In the genomic region with DNA sequence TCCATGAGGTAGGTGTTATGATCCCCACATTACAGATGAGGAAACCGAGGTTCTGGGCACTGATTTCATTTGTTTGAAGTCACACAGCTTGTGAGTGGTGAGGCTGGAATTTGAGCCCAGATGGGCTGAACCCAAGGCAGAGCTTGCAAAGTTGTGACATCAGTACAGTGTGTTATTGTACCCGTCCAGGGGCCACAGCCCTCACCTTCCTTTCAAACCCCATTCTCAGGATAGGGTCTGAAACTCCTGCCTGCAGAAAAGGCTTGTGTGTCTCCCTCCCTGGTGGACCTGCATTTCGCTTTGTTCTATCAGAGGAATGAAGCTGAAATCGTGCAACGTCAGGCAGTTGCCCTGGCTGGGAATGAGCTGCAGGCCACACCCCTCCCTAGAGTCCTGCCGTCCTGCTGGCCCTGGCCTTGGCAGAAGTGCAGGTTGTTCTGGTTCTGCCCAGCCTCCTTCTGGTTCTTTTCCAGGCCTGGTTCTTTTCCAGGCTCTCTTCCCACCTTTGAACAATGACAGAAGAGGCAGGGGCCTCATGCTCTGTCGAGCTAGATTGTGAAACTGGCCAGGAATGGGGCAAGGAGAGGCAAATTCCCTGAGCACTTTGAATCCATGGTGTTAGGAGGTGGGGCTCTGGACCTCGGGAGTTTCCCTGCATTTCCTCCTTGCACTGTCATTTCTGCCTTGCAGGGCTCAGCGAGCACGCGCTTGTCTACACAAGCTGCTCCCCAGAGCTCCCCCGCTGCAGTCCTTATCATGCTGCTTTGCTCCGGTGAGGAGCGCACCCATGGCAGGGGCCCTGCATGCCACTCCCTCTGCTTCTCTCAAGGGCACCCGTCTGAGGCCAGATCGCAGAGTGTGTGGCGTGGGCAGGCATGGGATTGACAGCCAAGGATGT, we compare ENCODE assay signal across 1 cellular context.
TF ChIP-seq lines count a peak whose summit lies in the region.

No MANE protein-coding gene starts in this region.

TF ChIP-seq in WTC11, 78 proteins besides CTCF, POLR2A, EP300 and RAD21 (continued from another document):
- no peak for TF ChIP-seq MAX (CRISPR knock-in tag; IDR thresholded peaks at IDR 0.05)
